In the genomic region with DNA sequence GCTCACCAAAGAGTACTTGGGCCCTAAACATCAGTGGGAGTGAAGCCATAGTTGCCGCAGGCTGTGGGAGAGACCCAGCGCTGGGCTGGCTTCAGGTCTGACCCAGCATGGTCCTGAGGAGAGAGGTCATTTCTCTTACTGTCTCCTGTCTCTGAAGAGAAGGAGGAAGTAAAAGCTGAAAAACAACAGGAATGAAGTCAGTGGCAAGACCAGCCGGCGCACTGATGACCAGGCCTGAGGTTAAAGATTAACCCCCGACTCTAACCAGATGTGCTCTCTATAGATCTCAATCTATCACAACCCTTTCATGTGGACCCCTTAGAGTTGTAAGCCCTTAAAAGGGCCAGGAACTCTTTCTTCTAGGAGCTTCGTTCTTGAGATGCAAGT, we compare ENCODE assay signal across 7 cellular contexts. TPM values are rescaled to one million over a fixed set of nuclear protein-coding genes. Genes with fewer than 3 reads are reported as not detected.
DNase-seq lines count a peak whose midpoint lies in the region; ATAC-seq, FAIRE-seq and TF ChIP-seq lines count a peak whose summit lies in the region.
"Not testable (repeated sequence)": the region's sequence is repeated elsewhere in the genome, so short reads cannot be mapped to it uniquely, and the experiment has no call there.

No MANE protein-coding gene starts in this region.

- not testable (repeated sequence) for TF ChIP-seq RAD21 in K562 (CRISPR knock-in tag; conservative IDR thresholded peaks at IDR 0.05 in 1 of 2, IDR thresholded peaks at IDR 0.05 in 1 of 2); HepG2 (CRISPR knock-in tag; IDR thresholded peaks at IDR 0.05)

- FAIRE-seq in K562 (lab: Jason Lieb, UNC); HepG2 (lab: Jason Lieb, UNC); small intestine (lab: Jason Lieb, UNC): not testable (repeated sequence)

- H4K20me1 ChIP-seq in K562 (replicated peaks; ENCODE audit: control insufficient read depth, insufficient read depth, low read length); hepatocyte (ENCODE audit: insufficient read depth, poor library complexity, severe bottlenecking); HepG2 (ENCODE audit: insufficient read depth, low read length): not testable (repeated sequence)

- in situ Hi-C loops in Caki2 (cut with HindIII; ENCODE audit: low pct_unique_long_range_greater_than_20kb, low sequenced_read_pairs); K562 (cut with MboI); HepG2 (cut with HindIII; ENCODE audit: extremely low pct_ligation_motif_present, low pct_unique_long_range_greater_than_20kb): not testable (repeated sequence)

- not testable (repeated sequence) for TF ChIP-seq CTCF in K562 (IDR thresholded peaks at IDR 0.05 in 2 of 3, conservative IDR thresholded peaks at IDR 0.05 in 1 of 3; ENCODE audit: insufficient read depth in 2 of 3, low read depth in 1 of 3, low read length in 3 of 3); hepatocyte (IDR thresholded peaks at IDR 0.05; ENCODE audit: poor library complexity); HepG2 (CRISPR knock-in tag; IDR thresholded peaks at IDR 0.05); upper lobe of right lung (IDR thresholded peaks at IDR 0.05)

- not testable (repeated sequence) for TF ChIP-seq POLR2A in K562 (conservative IDR thresholded peaks at IDR 0.05); HepG2 (IDR thresholded peaks at IDR 0.05; ENCODE audit: insufficient read depth in 1 of 2, low read depth in 2 of 2, low read length in 2 of 2)

- H3K36me3 ChIP-seq in K562 (ENCODE audit: control insufficient read depth, insufficient read depth, low read length); hepatocyte (replicated peaks; ENCODE audit: insufficient read depth, low read depth); HepG2 (replicated peaks in 1 of 2; ENCODE audit: control insufficient read depth in 1 of 2, insufficient read depth in 2 of 2, low read length in 2 of 2); mucosa of rectum (ENCODE audit: control insufficient read depth in 2 of 2, insufficient read depth in 2 of 2, low read length in 2 of 2); small intestine (ENCODE audit: control insufficient read depth in 2 of 2, insufficient read depth in 2 of 2, low read length in 2 of 2); upper lobe of right lung: not testable (repeated sequence)

- not testable (repeated sequence) for H3K9ac ChIP-seq in K562 (ENCODE audit: insufficient read depth in 1 of 2, low read depth in 2 of 2, low read length in 2 of 2); HepG2 (ENCODE audit: insufficient read depth, low read depth, low read length)
- peak overlapping the region in 1 of 2 donors; percentile 41 for H3K9ac ChIP-seq in mucosa of rectum (ENCODE audit: low read depth in 1 of 2, low read length in 2 of 2)

- not testable (repeated sequence) for H3K27ac ChIP-seq in K562 (ENCODE audit: extremely low read depth, low read depth, low read length); HepG2 (ENCODE audit: extremely low read length, insufficient read depth, low read length); upper lobe of right lung
- peak overlapping the region; percentile 85 for H3K27ac ChIP-seq in hepatocyte
- H3K27ac ChIP-seq in mucosa of rectum (ENCODE audit: low read depth in 2 of 2, low read length in 2 of 2) = peak overlapping the region; percentile 48 to 64
- peak overlapping the region in 1 of 2 donors; percentile 74 for H3K27ac ChIP-seq in small intestine (ENCODE audit: low read depth in 1 of 2, low read length in 1 of 2)

- H2AFZ ChIP-seq in K562 (ENCODE audit: low read depth, low read length); hepatocyte; HepG2 (ENCODE audit: low read length): not testable (repeated sequence)

- 51% methylated on average over 6 of the region's 6 CpGs for WGBS in K562 (ENCODE audit: insufficient coverage, low coverage, missing lambda C conversion rate)
- WGBS in hepatocyte (ENCODE audit: low lambda C conversion rate, missing lambda C conversion rate) = 83% methylated on average over 6 of the region's 6 CpGs
- whole genome bisulfite sequencing in HepG2 (ENCODE audit: low lambda C conversion rate) = 76% methylated on average over 6 of the region's 6 CpGs
- 67 to 79% (median 71%) methylated on average over 6 of the region's 6 CpGs for WGBS in small intestine, 3 donors

- ATAC-seq in K562 = peak; percentile 32; the same call in 1 of the 3 replicates
- peak; percentile 20; the same call in 2 of the 3 replicates for ATAC-seq in HepG2
- ATAC-seq in upper lobe of right lung = not testable (repeated sequence)

- H3K79me2 ChIP-seq in K562 (ENCODE audit: control insufficient read depth, insufficient read depth, low read length); hepatocyte; HepG2 (ENCODE audit: insufficient read depth, low read length): not testable (repeated sequence)

- H3K4me1 ChIP-seq in K562 (replicated peaks in 1 of 2; ENCODE audit: control insufficient read depth in 2 of 2, insufficient read depth in 2 of 2, low read length in 2 of 2); hepatocyte (ENCODE audit: insufficient read depth); mucosa of rectum (ENCODE audit: control insufficient read depth in 2 of 2, insufficient read depth in 2 of 2, low read length in 2 of 2); small intestine (ENCODE audit: control insufficient read depth in 2 of 2, insufficient read depth in 1 of 2, low read depth in 1 of 2, low read length in 1 of 2); upper lobe of right lung: not testable (repeated sequence)
- H3K4me1 ChIP-seq in HepG2 (ENCODE audit: insufficient read depth, low read length) = peaks cover 31% of the 10 kb centered on the region

- not testable (repeated sequence) for H3K9me1 ChIP-seq in K562 (ENCODE audit: control insufficient read depth, insufficient read depth, low read length)

- H3K9me3 ChIP-seq in K562 (replicated peaks; ENCODE audit: control insufficient read depth, insufficient read depth, low read depth, low read length); hepatocyte (ENCODE audit: low read depth); HepG2 (ENCODE audit: low read length); mucosa of rectum (ENCODE audit: control insufficient read depth in 2 of 2, low read length in 2 of 2); small intestine (ENCODE audit: control insufficient read depth, low read depth); upper lobe of right lung: not testable (repeated sequence)

- BruUV-seq in K562 (replicated peaks; lab: Mats Ljungman, UMichigan); HepG2 (replicated peaks; lab: Mats Ljungman, UMichigan): not testable (repeated sequence)

- CTCF ChIA-PET in K562 (lab: Yijun Ruan, JAX; ENCODE audit: low intra/inter-chr PET ratio); HepG2 (lab: Yijun Ruan, JAX; ENCODE audit: low intra/inter-chr PET ratio, low total read pairs): not testable (repeated sequence)

- H3K9me2 ChIP-seq in hepatocyte (replicated peaks; ENCODE audit: insufficient read depth) = not testable (repeated sequence)

- TF ChIP-seq EP300 in K562 (IDR thresholded peaks at IDR 0.05; ENCODE audit: low read length); HepG2 (IDR thresholded peaks at IDR 0.05; ENCODE audit: low read depth in 2 of 2, low read length in 2 of 2); HepG2 (CRISPR knock-in tag; IDR thresholded peaks at IDR 0.05; ENCODE audit: borderline replicate concordance): not testable (repeated sequence)

- POLR2A ChIA-PET in K562 (lab: Yijun Ruan, JAX) = interaction anchor here (1.0 to 1.3 kb wide), 2 partner anchors 11 to 14 kb away, joined by 3 to 4 read pairs; no protein-coding TSS in a partner anchor
- POLR2A ChIA-PET in HepG2 (lab: Yijun Ruan, JAX) = not testable (repeated sequence)

- not testable (repeated sequence) for H3K4me3 ChIP-seq in K562; hepatocyte; HepG2 (replicated peaks in 1 of 3; ENCODE audit: insufficient read depth in 1 of 3, low read depth in 2 of 3, low read length in 3 of 3); mucosa of rectum (ENCODE audit: low read length in 2 of 2); small intestine (ENCODE audit: low read depth in 1 of 2, low read length in 2 of 2); upper lobe of right lung

- not testable (repeated sequence) for H3K27me3 ChIP-seq in K562 (ENCODE audit: control insufficient read depth in 2 of 2, insufficient read depth in 2 of 2, low read length in 2 of 2); hepatocyte; HepG2 (ENCODE audit: control insufficient read depth in 1 of 2, insufficient read depth in 2 of 2, low read length in 2 of 2); mucosa of rectum (ENCODE audit: control insufficient read depth in 2 of 2, insufficient read depth in 2 of 2, low read length in 2 of 2); small intestine (ENCODE audit: control insufficient read depth in 2 of 2, insufficient read depth in 2 of 2, low read length in 2 of 2); upper lobe of right lung

- peak; percentile 73 for DNase-seq in Caki2 (ENCODE audit: low read depth)
- DNase-seq in K562 (ENCODE audit: extremely low read depth in 1 of 4, low spot score in 3 of 4); hepatocyte (ENCODE audit: low spot score): not testable (repeated sequence)
- DNase-seq in HepG2 (ENCODE audit: low spot score) = peak; percentile 11
- peak; percentile 42 for DNase-seq in small intestine
- peak; percentile 38 for DNase-seq in upper lobe of right lung

- intact Hi-C loops in K562 (cut with micrococcal nuclease); HepG2 (cut with micrococcal nuclease; ENCODE audit: unreplicated experiment); upper lobe of right lung (cut with DNase I): not testable (repeated sequence)

- H3K4me2 ChIP-seq in K562 (ENCODE audit: insufficient read depth, low read length); hepatocyte: not testable (repeated sequence)
- H3K4me2 ChIP-seq in HepG2 (ENCODE audit: low read depth, low read length) = 0 out of 2 replicates have a peak overlapping the region, but pooled peaks have one; percentile 12

RNA-seq across cellular contexts. Expression of gene TNK2, which starts 24.7 kb away (rescaled TPM):
- total RNA-seq in Caki2 (2014; rRNA removed; shearing (Covaris generic); ENCODE audit: low replicate concordance) = 10.7 and 21.2 TPM in 2 replicates
- 20.1 and 59.7 TPM in 2 replicates for total RNA-seq in K562 (2011; cell fraction: chromatin; rRNA removed; ENCODE audit: low replicate concordance)
- 29.2 and 29.7 TPM in 2 replicates for total RNA-seq in K562 (2011; cell fraction: nucleolus; rRNA removed)
- 20.2 and 23.4 TPM in 2 replicates for total RNA-seq in K562 (2011; cell fraction: nucleoplasm; rRNA removed)
- total RNA-seq in K562 (2014; rRNA removed) (10.9 and 15.3 TPM in 2 replicates), K562 (2014; rRNA removed; fragmentation: Illumina TruSeq; extraction: Trizol) (2.3 and 2.4 TPM in 2 replicates), K562 (2015; rRNA removed; fragmentation: Illumina TruSeq; extraction: Trizol) (8.2 TPM in 2 replicates), K562 (2021) (22.8 and 33.8 TPM in 2 replicates), hepatocyte (9.0 and 11.6 TPM in 2 replicates), HepG2 (2016; rRNA removed; fragmentation: Illumina TruSeq; extraction: Trizol) (3.5 and 5.8 TPM in 2 replicates), upper lobe of right lung (58.8 TPM)
- polyA plus RNA-seq in K562 (2011; rRNA removed) (5.3 and 6.4 TPM in 2 replicates), K562 (2014; fragmentation: Illumina TruSeq; extraction: Trizol) (6.5 and 13.2 TPM in 2 replicates), K562 (2014; fragmentation: Nextera tagmentation; extraction: Ambion mirVana) (under 1 TPM; 0.03 to 0.14 TPM), K562 (2014; rRNA removed) (17.6 and 18.8 TPM in 2 replicates), hepatocyte (5.9 and 6.7 TPM in 2 replicates), HepG2 (2011; rRNA removed) (4.6 and 7.5 TPM in 2 replicates), small intestine (10 to 100 TPM in 2 of 3 donors, 1 to 10 TPM in 1; 6.7 to 17.8 (median 14.6) TPM)
- 5.6 and 14.8 TPM in 2 replicates for polyA plus RNA-seq in K562 (2011; cell fraction: cytosol; rRNA removed)
- polyA plus RNA-seq in K562 (2011; cell fraction: nucleus; rRNA removed) = 34.5 and 55.3 TPM in 2 replicates
- polyA plus RNA-seq in K562 (2012) = 13.8 and 19.9 TPM in 2 replicates
- 2.9 and 5.0 TPM in 2 replicates for polyA minus RNA-seq in K562 (2011; rRNA and poly(A)+ RNA removed)
- polyA minus RNA-seq in K562 (2011; cell fraction: cytosol; rRNA and poly(A)+ RNA removed) = 10.4 and 17.2 TPM in 2 replicates
- polyA minus RNA-seq in K562 (2011; cell fraction: nucleus; rRNA and poly(A)+ RNA removed) = 9.0 and 9.8 TPM in 2 replicates
- total RNA-seq in HepG2 (2016; cell fraction: cytosol; rRNA removed; fragmentation: Illumina TruSeq; extraction: Trizol; ENCODE audit: low read depth) = 1.8 and 2.6 TPM in 2 replicates
- 4.0 and 5.9 TPM in 2 replicates for total RNA-seq in HepG2 (2016; cell fraction: insoluble cytoplasmic fraction; rRNA removed; fragmentation: Illumina TruSeq; extraction: Trizol)
- 3.4 and 3.7 TPM in 2 replicates for total RNA-seq in HepG2 (2016; cell fraction: membrane; rRNA removed; fragmentation: Illumina TruSeq; extraction: Trizol)
- 5.5 and 5.8 TPM in 2 replicates for total RNA-seq in HepG2 (2016; cell fraction: nucleus; rRNA removed; fragmentation: Illumina TruSeq; extraction: Trizol)
- polyA plus RNA-seq in HepG2 (2011; cell fraction: cytosol; rRNA removed) = 2.7 and 3.4 TPM in 2 replicates
- polyA plus RNA-seq in HepG2 (2011; cell fraction: nucleus; rRNA removed) = 35.4 and 45.4 TPM in 2 replicates
- polyA plus RNA-seq in HepG2 (2012) = 6.7 and 12.2 TPM in 2 replicates
- polyA plus RNA-seq in HepG2 (2016; cell fraction: cytosol; fragmentation: Illumina TruSeq; extraction: Trizol; ENCODE audit: low read depth) = 0.76 and 1.1 TPM in 2 replicates
- polyA plus RNA-seq in HepG2 (2016; cell fraction: insoluble cytoplasmic fraction; fragmentation: Illumina TruSeq; extraction: Trizol; ENCODE audit: low read depth) = 7.3 TPM in 2 replicates
- polyA plus RNA-seq in HepG2 (2016; cell fraction: membrane; fragmentation: Illumina TruSeq; extraction: Trizol; ENCODE audit: low read depth) = 1.9 TPM in 2 replicates
- polyA plus RNA-seq in HepG2 (2016; cell fraction: nucleus; fragmentation: Illumina TruSeq; extraction: Trizol; ENCODE audit: insufficient read depth, low read depth) = 24.9 and 28.1 TPM in 2 replicates
- polyA minus RNA-seq in HepG2 (2011; rRNA and poly(A)+ RNA removed; ENCODE audit: low replicate concordance) = 14.4 and 18.0 TPM in 2 replicates
- 4.1 and 6.0 TPM in 2 replicates for polyA minus RNA-seq in HepG2 (2011; cell fraction: cytosol; rRNA and poly(A)+ RNA removed)
- polyA minus RNA-seq in HepG2 (2011; cell fraction: nucleus; rRNA and poly(A)+ RNA removed) = 4.2 and 5.2 TPM in 2 replicates
